18 cellular contexts compared by ENCODE assay signal in the genomic region with DNA sequence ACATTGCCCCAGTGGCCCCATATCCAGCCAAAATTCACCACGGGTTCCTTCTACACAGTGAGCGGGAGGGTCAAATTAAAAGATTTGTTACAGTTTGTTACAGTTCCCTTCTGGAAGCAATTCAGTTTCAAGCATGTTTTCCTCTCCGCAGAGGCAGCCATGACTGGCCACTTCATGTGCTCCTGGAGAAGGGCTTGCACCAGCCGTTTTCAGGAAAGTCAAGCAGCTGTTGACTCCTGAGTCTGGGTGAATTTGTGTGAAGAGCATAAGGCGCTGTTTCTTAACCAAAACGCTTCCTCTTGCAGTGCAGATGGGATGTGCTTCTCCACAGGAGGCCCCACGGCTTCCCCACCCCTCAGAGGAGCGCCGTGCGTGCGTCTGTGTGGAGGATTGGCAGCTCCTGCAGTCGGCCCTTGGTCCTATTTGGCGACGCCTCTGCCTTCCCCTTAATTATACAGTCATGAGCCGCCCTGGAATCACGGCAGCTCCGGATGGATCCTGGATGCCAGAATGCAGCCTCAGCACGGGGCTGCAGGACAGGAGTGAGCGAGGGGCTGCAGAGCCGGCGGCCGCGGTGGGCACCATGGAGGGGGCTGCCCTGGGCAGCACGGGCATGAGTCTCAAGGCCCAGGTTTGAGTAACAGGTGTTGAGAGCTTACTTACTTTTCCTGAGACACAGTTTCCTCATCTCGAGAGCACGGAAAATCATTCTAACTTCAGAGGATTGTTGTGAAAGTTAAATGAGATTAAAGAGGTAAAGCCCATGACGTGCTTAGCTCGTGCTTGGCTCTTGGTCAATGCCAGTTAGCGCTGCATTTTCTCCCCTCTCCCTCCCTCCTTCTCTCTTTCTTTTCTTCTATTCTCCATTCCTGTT. TPM values are rescaled to one million over a fixed set of nuclear protein-coding genes. Genes with fewer than 3 reads are reported as not detected.
DNase-seq lines count a peak whose midpoint lies in the region; ATAC-seq, FAIRE-seq and TF ChIP-seq lines count a peak whose summit lies in the region.
"Had no signal": no experiment of that assay in that cellular context is flagged by ENCODE, and none has a peak within 500 bp of the region (broad histone marks: within the 10 kb centered on the region; RNA-seq: fewer than 3 reads in every experiment).

No MANE protein-coding gene starts in this region.

- H3K36me3 Mint-ChIP-seq in GM23338 (ENCODE audit: low read depth): no peaks in the 10 kb centered on the region
- no peaks in the 10 kb centered on the region for H3K36me3 Mint-ChIP-seq in brain
- H3K36me3 Mint-ChIP-seq: mesothelial cell of epicardium had no signal

- H3F3A ChIP-seq in GM23338 (replicated peaks; ENCODE audit: low read depth): no peaks in the 10 kb centered on the region

- 44% methylated on average over 18 of the region's 29 CpGs for WGBS in HepG2 (ENCODE audit: low lambda C conversion rate)
- WGBS in sigmoid colon, 2 donors: 9 to 27% methylated on average over 29 of the region's 29 CpGs

- H3K4me3 Mint-ChIP-seq in GM23338 (no peak overlapping the region; the same call in 1 of the 3 replicates), brain (peak overlapping the region in 4 of 5 experiments; percentile 19 to 57 (median 48))
- H3K4me3 Mint-ChIP-seq: mesothelial cell of epicardium; T-helper 1 cell treated with Interleukin-12 subunit alpha and Interleukin-12 subunit beta and Interleukin-4 antibody, amounts not matched to agents 30 μg/mL and 1 μg/mL, for 36 hours had no signal

- H3K79me2 ChIP-seq in GM23338 (replicated peaks; ENCODE audit: insufficient read depth): no peaks in the 10 kb centered on the region
- no peaks in the 10 kb centered on the region for H3K79me2 ChIP-seq in HepG2 (ENCODE audit: insufficient read depth, low read length)

- BruUV-seq in HepG2 (replicated peaks; lab: Mats Ljungman, UMichigan): no TSS peak

- no peak overlapping the region for H3K9ac ChIP-seq in HepG2 (ENCODE audit: insufficient read depth, low read depth, low read length)

- H3K36me3 ChIP-seq in GM23338 (ENCODE audit: insufficient read depth): no peaks in the 10 kb centered on the region
- H3K36me3 ChIP-seq in HepG2 (replicated peaks in 1 of 2; ENCODE audit: control insufficient read depth in 1 of 2, insufficient read depth in 2 of 2, low read length in 2 of 2): no peaks in the 10 kb centered on the region
- no peaks in the 10 kb centered on the region for H3K36me3 ChIP-seq in sigmoid colon
- H3K36me3 ChIP-seq: esophagus muscularis mucosa had no signal

- TF ChIP-seq POLR2A in HepG2 (IDR thresholded peaks at IDR 0.05; ENCODE audit: insufficient read depth in 1 of 2, low read depth in 2 of 2, low read length in 2 of 2) (no peak), sigmoid colon (IDR thresholded peaks at IDR 0.05) (no peak)

- no peak for TF ChIP-seq RAD21 in HepG2 (CRISPR knock-in tag; IDR thresholded peaks at IDR 0.05)

- peak overlapping the region; percentile 60; the same call in 1 of the 2 replicates for H3K4me2 ChIP-seq in GM23338
- peak overlapping the region; percentile 73 for H3K4me2 ChIP-seq in HepG2 (ENCODE audit: low read depth, low read length)

- H3K4me1 ChIP-seq in GM23338 (ENCODE audit: insufficient read depth): peaks cover 11% of the 10 kb centered on the region; the same call in 1 of the 2 replicates
- peaks cover 25% of the 10 kb centered on the region for H3K4me1 ChIP-seq in HepG2 (ENCODE audit: insufficient read depth, low read length)
- no peaks in the 10 kb centered on the region for H3K4me1 ChIP-seq in sigmoid colon
- H3K4me1 ChIP-seq: esophagus muscularis mucosa had no signal

- H3K27me3 ChIP-seq in GM23338 (ENCODE audit: insufficient read depth) (peaks cover 3% of the 10 kb centered on the region; the same call in 1 of the 2 replicates), HepG2 (ENCODE audit: control insufficient read depth in 1 of 2, insufficient read depth in 2 of 2, low read length in 2 of 2) (peaks cover 0 to 20% of the 10 kb centered on the region in 2 experiments; a peak in 2 of 5 replicates), sigmoid colon (peaks cover 0 to 28% (median 0%) of the 10 kb centered on the region in 3 donors)

- H3K4me1 Mint-ChIP-seq in GM23338 (peaks cover 27% of the 10 kb centered on the region), brain (peaks cover 45% of the 10 kb centered on the region)
- H3K4me1 Mint-ChIP-seq: mesothelial cell of epicardium had no signal

- peak overlapping the region; percentile 20; the same call in 1 of the 2 replicates for H3K4me3 ChIP-seq in GM23338
- peak overlapping the region; percentile 22 to 50 (median 48); a peak in 4 of 6 replicates for H3K4me3 ChIP-seq in HepG2 (replicated peaks in 1 of 3; ENCODE audit: insufficient read depth in 1 of 3, low read depth in 2 of 3, low read length in 3 of 3)
- H3K4me3 ChIP-seq in sigmoid colon: no peak overlapping the region
- H3K4me3 ChIP-seq: esophagus muscularis mucosa had no signal

- H3K9me2 ChIP-seq in GM23338 (ENCODE audit: insufficient read depth): 0 out of 2 replicates have a peak, but pooled peaks cover 2% of the 10 kb centered on the region

- TF ChIP-seq EP300 in HepG2 (IDR thresholded peaks at IDR 0.05; ENCODE audit: low read depth in 2 of 2, low read length in 2 of 2) (no peak), HepG2 (CRISPR knock-in tag; IDR thresholded peaks at IDR 0.05; ENCODE audit: borderline replicate concordance) (no peak), sigmoid colon (IDR thresholded peaks at IDR 0.05) (no peak)

- H3K27me3 Mint-ChIP-seq in GM23338 (ENCODE audit: insufficient read depth, low read depth, poor library complexity) (peaks cover 21% of the 10 kb centered on the region), brain (peaks cover 4% of the 10 kb centered on the region)

- intact Hi-C loops in HepG2 (cut with micrococcal nuclease; ENCODE audit: unreplicated experiment): no loop called here
- intact Hi-C loops in sigmoid colon (cut with DNase I): no loop called here

- in situ Hi-C loops in HepG2 (cut with HindIII; ENCODE audit: extremely low pct_ligation_motif_present, low pct_unique_long_range_greater_than_20kb): no loop called here

- ATAC-seq in GM23338: peak; percentile 89
- peak; percentile 37 for ATAC-seq in HepG2
- ATAC-seq in HG03039 (IDR thresholded peaks at IDR 0.05; ENCODE audit: unreplicated experiment): no peak
- ATAC-seq: sciatic nerve had no signal

- H3K9me3 Mint-ChIP-seq in GM23338 (no peaks in the 10 kb centered on the region; the same call in 2 of the 3 replicates), brain (peaks cover 0 to 4% (median 0%) of the 10 kb centered on the region in 5 experiments)
- H3K9me3 Mint-ChIP-seq: mesothelial cell of epicardium; T-helper 1 cell treated with Interleukin-12 subunit alpha and Interleukin-12 subunit beta and Interleukin-4 antibody, amounts not matched to agents 30 μg/mL and 1 μg/mL, for 36 hours had no signal

- H2AFZ ChIP-seq in GM23338: peak overlapping the region; percentile 94
- H2AFZ ChIP-seq in HepG2 (ENCODE audit: low read length): no peak overlapping the region

- TF ChIP-seq CTCF in GM23338 (conservative IDR thresholded peaks at IDR 0.05; ENCODE audit: low read depth in 2 of 2) (0 out of 4 replicates have a peak, but pooled peaks of 1 of the 2 experiments have one; percentile 5), brain (conservative IDR thresholded peaks at IDR 0.05) (no peak), HepG2 (CRISPR knock-in tag; IDR thresholded peaks at IDR 0.05) (no peak), sigmoid colon (IDR thresholded peaks at IDR 0.05) (no peak)

- DNase-seq in GM23338 (ENCODE audit: low spot score) (peak; percentile 76), HepG2 (ENCODE audit: low spot score) (no peak), sigmoid colon (peak; percentile 27), NCI-H1436 treated with DMSO at 0.1 percent for 48 hours (lab: John Stamatoyannopoulos, UW) (no peak), LoVo (ENCODE audit: low spot score) (no peak)
- DNase-seq: activated CD4-positive, alpha-beta T cell treated with anti-CD3 and anti-CD28 coated beads for 4 hours; activated T-cell treated with anti-CD3 and anti-CD28 coated beads, Interleukin-2, amount 50 U/mL, for 48 hours; MM.1S; NCI-H446 treated with DMSO at 0.1 percent for 48 hours; stimulated activated CD4-positive, alpha-beta T cell treated with anti-CD3 and anti-CD28 coated beads, Interleukin-4, amount 100 ng/mL, for 4 hours; stimulated activated naive CD4-positive, alpha-beta T cell had no signal

- H3K27ac ChIP-seq in GM23338 (ENCODE audit: low read depth): no peak overlapping the region
- no peak overlapping the region for H3K27ac ChIP-seq in HepG2 (ENCODE audit: extremely low read length, insufficient read depth, low read length)
- H3K27ac ChIP-seq in sigmoid colon: no peak overlapping the region
- H3K27ac ChIP-seq: esophagus muscularis mucosa had no signal

- H3K9me3 ChIP-seq in HepG2 (ENCODE audit: low read length) (no peaks in the 10 kb centered on the region), sigmoid colon (no peaks in the 10 kb centered on the region)
- H3K9me3 ChIP-seq: esophagus muscularis mucosa had no signal

- CTCF ChIA-PET in HepG2 (lab: Yijun Ruan, JAX; ENCODE audit: low intra/inter-chr PET ratio, low total read pairs): no interaction called here

- H3K27ac Mint-ChIP-seq in GM23338 (no peak overlapping the region), brain (peak overlapping the region in 4 of 5 experiments; percentile 55 to 86 (median 68))
- H3K27ac Mint-ChIP-seq: mesothelial cell of epicardium; T-helper 1 cell treated with Interleukin-12 subunit alpha and Interleukin-12 subunit beta and Interleukin-4 antibody, amounts not matched to agents 30 μg/mL and 1 μg/mL, for 36 hours had no signal

- POLR2A ChIA-PET in HepG2 (lab: Yijun Ruan, JAX): interaction anchor here (0.8 kb wide), 1 partner anchor 213 kb away, joined by 3 read pairs; the partner anchor contains the start of gene ACAD8

- H4K20me1 ChIP-seq in GM23338 (replicated peaks; ENCODE audit: insufficient read depth) (no peaks in the 10 kb centered on the region), HepG2 (ENCODE audit: insufficient read depth, low read length) (no peaks in the 10 kb centered on the region)

- no peak for FAIRE-seq in HepG2 (lab: Jason Lieb, UNC)
- FAIRE-seq: RCC 7860 had no signal

RNA-seq across cellular contexts. Expression of gene B3GAT1, which starts 54.2 kb away (rescaled TPM):
- 24.8 and 28.3 TPM in 2 replicates for total RNA-seq in GM23338 (2014; rRNA removed; shearing (Covaris generic))
- polyA plus RNA-seq in GM23338 (2016; fragmentation: Nextera tagmentation; extraction: Ambion mirVana): 4.3 and 4.8 TPM in 2 replicates
- 110 TPM for polyA plus RNA-seq in brain (ENCODE audit: insufficient read depth, low read depth, low replicate concordance)
- total RNA-seq in HepG2 (2016; rRNA removed; fragmentation: Illumina TruSeq; extraction: Trizol): not detected in 2 replicates
- total RNA-seq in HepG2 (2016; cell fraction: cytosol; rRNA removed; fragmentation: Illumina TruSeq; extraction: Trizol; ENCODE audit: low read depth): not detected in 2 replicates
- total RNA-seq in HepG2 (2016; cell fraction: insoluble cytoplasmic fraction; rRNA removed; fragmentation: Illumina TruSeq; extraction: Trizol): not detected in 2 replicates
- total RNA-seq in HepG2 (2016; cell fraction: membrane; rRNA removed; fragmentation: Illumina TruSeq; extraction: Trizol): not detected in 2 replicates
- total RNA-seq in HepG2 (2016; cell fraction: nucleus; rRNA removed; fragmentation: Illumina TruSeq; extraction: Trizol): not detected in 2 replicates
- not detected in 2 replicates for polyA plus RNA-seq in HepG2 (2011; rRNA removed)
- not detected in 2 replicates for polyA plus RNA-seq in HepG2 (2011; cell fraction: cytosol; rRNA removed)
- not detected in 2 replicates for polyA plus RNA-seq in HepG2 (2011; cell fraction: nucleus; rRNA removed)
- polyA plus RNA-seq in HepG2 (2012): not detected in 2 replicates
- not detected in 2 replicates for polyA plus RNA-seq in HepG2 (2016; cell fraction: cytosol; fragmentation: Illumina TruSeq; extraction: Trizol; ENCODE audit: low read depth)
- polyA plus RNA-seq in HepG2 (2016; cell fraction: insoluble cytoplasmic fraction; fragmentation: Illumina TruSeq; extraction: Trizol; ENCODE audit: low read depth): not detected in 2 replicates
- not detected in 2 replicates for polyA plus RNA-seq in HepG2 (2016; cell fraction: membrane; fragmentation: Illumina TruSeq; extraction: Trizol; ENCODE audit: low read depth)
- polyA plus RNA-seq in HepG2 (2016; cell fraction: nucleus; fragmentation: Illumina TruSeq; extraction: Trizol; ENCODE audit: insufficient read depth, low read depth): not detected in 2 replicates
- polyA minus RNA-seq in HepG2 (2011; rRNA and poly(A)+ RNA removed; ENCODE audit: low replicate concordance): not detected in 2 replicates
- not detected in 2 replicates for polyA minus RNA-seq in HepG2 (2011; cell fraction: cytosol; rRNA and poly(A)+ RNA removed)
- not detected in 2 replicates for polyA minus RNA-seq in HepG2 (2011; cell fraction: nucleus; rRNA and poly(A)+ RNA removed)
- total RNA-seq in sigmoid colon: under 1 TPM in 3 of 4 donors, not detected in 1; 0.16 to 0.28 (median 0.27) TPM
- under 1 TPM in 1 of 3 donors, not detected in 2; 0.63 TPM for polyA plus RNA-seq in sigmoid colon

Comparison
In these comparisons a context has a peak if more than half of its experiments do, and no peak if none do; other contexts are left out.
1. DNase-seq: peak in GM23338 (single experiment) and sigmoid colon (single experiment); none in HepG2 (single experiment), NCI-H1436 treated with DMSO at 0.1 percent for 48 hours (single experiment) and LoVo (single experiment).
2. H3K4me3 ChIP-seq: peak in GM23338 (single experiment) and HepG2 (3 of 3); none in sigmoid colon (0 of 4).
3. RNA of gene B3GAT1, which starts 54.2 kb away (polyA plus RNA-seq): 110 TPM in brain (single experiment); 4.3 to 4.8 TPM in GM23338, not detected in HepG2 and 0.63 TPM in sigmoid colon; every median in the first group is over 10 times any median in the second.